1 cellular context compared by ENCODE assay signal in the genomic region with DNA sequence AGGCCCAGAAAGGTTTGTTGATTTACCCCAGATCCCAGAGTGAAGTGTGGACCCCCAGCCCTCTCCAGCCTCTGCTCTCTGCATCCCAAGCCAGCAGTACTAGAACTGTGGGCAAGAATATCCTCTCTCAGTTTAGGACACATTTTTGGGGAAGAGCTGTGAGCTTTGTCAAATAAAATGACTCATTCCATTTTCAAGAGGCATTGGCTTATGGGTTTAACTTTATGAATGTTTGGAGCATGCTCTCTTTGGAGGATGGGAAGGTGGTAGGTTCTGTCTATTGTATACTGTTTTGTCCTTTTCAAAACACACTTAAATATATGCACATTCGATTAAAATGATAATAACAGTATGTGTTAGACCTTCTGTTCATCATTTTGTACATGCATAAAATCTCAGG.
TF ChIP-seq lines count a peak whose summit lies in the region.

No MANE protein-coding gene starts in this region.

TF ChIP-seq in HCT116, 20 proteins besides CTCF, POLR2A, EP300 and RAD21 (continued from another document):
- TF ChIP-seq ZBTB33 (IDR thresholded peaks at IDR 0.05; ENCODE audit: extremely low read depth, insufficient replicate concordance, low read length): no peak
- no peak for TF ChIP-seq ATF3 (IDR thresholded peaks at IDR 0.05)
- no peak for TF ChIP-seq FOSL1 (IDR thresholded peaks at IDR 0.05; ENCODE audit: low read depth)
- no peak for TF ChIP-seq POLR2AphosphoS5 (IDR thresholded peaks at IDR 0.05; ENCODE audit: low read depth, low read length)
